In the genomic region with DNA sequence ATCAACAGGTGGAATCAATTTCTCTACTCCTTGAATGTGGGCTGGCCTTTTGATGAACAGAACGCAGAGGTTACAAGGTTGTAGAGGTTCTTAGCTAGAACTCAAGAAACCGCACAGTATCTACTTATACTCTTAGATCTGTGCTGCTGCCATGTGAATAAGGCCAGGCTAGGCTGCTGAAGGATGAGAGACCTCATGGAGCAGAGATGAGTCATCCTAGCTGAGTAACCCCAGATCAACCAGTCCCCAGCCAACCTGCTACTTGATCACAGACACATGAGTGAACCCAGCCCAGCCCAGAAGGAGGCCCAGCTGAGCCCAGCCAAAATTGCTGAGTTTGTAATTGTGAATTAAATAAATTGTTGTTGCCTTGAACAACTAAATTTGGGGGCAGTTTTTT, we compare ENCODE assay signal across 10 cellular contexts. TPM values are rescaled to one million over a fixed set of nuclear protein-coding genes. Genes with fewer than 3 reads are reported as not detected.
A peak's percentile ranks its signal among the peaks of the same experiment; 100 is the strongest.
DNase-seq lines count a peak whose midpoint lies in the region; ATAC-seq, FAIRE-seq and TF ChIP-seq lines count a peak whose summit lies in the region.
"Had no signal": no experiment of that assay in that cellular context is flagged by ENCODE, and none has a peak within 500 bp of the region (broad histone marks: within the 10 kb centered on the region; RNA-seq: fewer than 3 reads in every experiment).

No MANE protein-coding gene starts in this region.

- POLR2A ChIA-PET in activated CD4-positive, alpha-beta T cell treated with anti-CD3 and anti-CD28 coated beads, Interleukin-2, amount 10 ng/mL, durations not matched to agents 7 days and 5 days (lab: Charles Lee): no interaction called here
- POLR2A ChIA-PET in HepG2 (lab: Yijun Ruan, JAX): no interaction called here

- ATAC-seq in HG03175 (IDR thresholded peaks at IDR 0.05; ENCODE audit: unreplicated experiment) (peak; percentile 49), HepG2 (peak; percentile 33; the same call in 1 of the 3 replicates), left ventricle myocardium superior (no peak), HG03045 (IDR thresholded peaks at IDR 0.05; ENCODE audit: unreplicated experiment) (no peak), GM21447 (IDR thresholded peaks at IDR 0.05; ENCODE audit: unreplicated experiment) (no peak)
- ATAC-seq: Right ventricle myocardium inferior had no signal

- peaks cover 12% of the 10 kb centered on the region for H3K9me3 Mint-ChIP-seq in activated CD4-positive, alpha-beta T cell treated with anti-CD3 and anti-CD28 coated beads, Interleukin-2, amount 10 ng/mL, durations not matched to agents 7 days and 5 days
- H3K9me3 Mint-ChIP-seq: IgD-negative memory B cell had no signal

- TF ChIP-seq RAD21 in HepG2 (CRISPR knock-in tag; IDR thresholded peaks at IDR 0.05): no peak

- DNase-seq in GM12891 (ENCODE audit: insufficient read length, low spot score) (peak; percentile 29), HepG2 (ENCODE audit: low spot score) (no peak), left ventricle myocardium superior (no peak), suprapubic skin (ENCODE audit: low spot score in 2 of 2) (no peak)
- DNase-seq in activated CD4-positive, alpha-beta T cell treated with anti-CD3 and anti-CD28 coated beads, Interleukin-2, amount 10 ng/mL, durations not matched to agents 7 days and 5 days: peak; percentile 47

- no peak overlapping the region for H2AFZ ChIP-seq in HepG2 (ENCODE audit: low read length)

- no peak overlapping the region for H3K4me2 ChIP-seq in HepG2 (ENCODE audit: low read depth, low read length)

- peaks cover 23% of the 10 kb centered on the region for H3K4me1 ChIP-seq in HepG2 (ENCODE audit: insufficient read depth, low read length)
- no peaks in the 10 kb centered on the region for H3K4me1 ChIP-seq in suprapubic skin

- in situ Hi-C loops in HepG2 (cut with HindIII; ENCODE audit: extremely low pct_ligation_motif_present, low pct_unique_long_range_greater_than_20kb): no loop called here

- H3K9me3 ChIP-seq in HepG2 (ENCODE audit: low read length) (no peaks in the 10 kb centered on the region), suprapubic skin (no peaks in the 10 kb centered on the region)

- H3K27ac Mint-ChIP-seq in activated CD4-positive, alpha-beta T cell treated with anti-CD3 and anti-CD28 coated beads, Interleukin-2, amount 10 ng/mL, durations not matched to agents 7 days and 5 days: no peak overlapping the region
- H3K27ac Mint-ChIP-seq: IgD-negative memory B cell had no signal

- H3K79me2 ChIP-seq in HepG2 (ENCODE audit: insufficient read depth, low read length): no peaks in the 10 kb centered on the region

- TF ChIP-seq POLR2A in GM12891 (IDR thresholded peaks at IDR 0.05; ENCODE audit: low read depth, low read length) (no peak), HepG2 (IDR thresholded peaks at IDR 0.05; ENCODE audit: insufficient read depth in 1 of 2, low read depth in 2 of 2, low read length in 2 of 2) (no peak), suprapubic skin (IDR thresholded peaks at IDR 0.05) (no peak)

- BruUV-seq in HepG2 (replicated peaks; lab: Mats Ljungman, UMichigan): no TSS peak

- H3K36me3 ChIP-seq in HepG2 (replicated peaks in 1 of 2; ENCODE audit: control insufficient read depth in 1 of 2, insufficient read depth in 2 of 2, low read length in 2 of 2): no peaks in the 10 kb centered on the region
- H3K36me3 ChIP-seq in suprapubic skin: no peaks in the 10 kb centered on the region

- H3K4me3 ChIP-seq in HepG2 (replicated peaks in 1 of 3; ENCODE audit: insufficient read depth in 1 of 3, low read depth in 2 of 3, low read length in 3 of 3): no peak overlapping the region
- H3K4me3 ChIP-seq in suprapubic skin: no peak overlapping the region

- H3K27ac ChIP-seq in HepG2 (ENCODE audit: extremely low read length, insufficient read depth, low read length) (no peak overlapping the region), suprapubic skin (no peak overlapping the region)

- H3K27me3 ChIP-seq in HepG2 (ENCODE audit: control insufficient read depth in 1 of 2, insufficient read depth in 2 of 2, low read length in 2 of 2) (peaks cover 0 to 12% of the 10 kb centered on the region in 2 experiments; a peak in 2 of 5 replicates), suprapubic skin (no peaks in the 10 kb centered on the region)

- TF ChIP-seq CTCF in HepG2 (CRISPR knock-in tag; IDR thresholded peaks at IDR 0.05) (no peak), suprapubic skin (IDR thresholded peaks at IDR 0.05) (no peak)

- no peak overlapping the region for H3K4me3 Mint-ChIP-seq in activated CD4-positive, alpha-beta T cell treated with anti-CD3 and anti-CD28 coated beads, Interleukin-2, amount 10 ng/mL, durations not matched to agents 7 days and 5 days

- 86% methylated on average over 2 of the region's 2 CpGs for WGBS in HepG2 (ENCODE audit: low lambda C conversion rate)
- WGBS in suprapubic skin: 100% methylated on average over 2 of the region's 2 CpGs

- H3K9ac ChIP-seq in HepG2 (ENCODE audit: insufficient read depth, low read depth, low read length): no peak overlapping the region

- H3K4me1 Mint-ChIP-seq in activated CD4-positive, alpha-beta T cell treated with anti-CD3 and anti-CD28 coated beads, Interleukin-2, amount 10 ng/mL, durations not matched to agents 7 days and 5 days: peaks cover 49% of the 10 kb centered on the region

- peak; percentile 81 for FAIRE-seq in GM12891 (lab: Jason Lieb, UNC)
- FAIRE-seq in HepG2 (lab: Jason Lieb, UNC): no peak

- CTCF ChIA-PET in activated CD4-positive, alpha-beta T cell treated with anti-CD3 and anti-CD28 coated beads, Interleukin-2, amount 10 ng/mL, durations not matched to agents 7 days and 5 days (lab: Charles Lee): interaction anchor here (0.8 to 1.9 kb wide), 6 partner anchors 9 to 95 kb away, joined by 3 to 7 read pairs (median 4); no protein-coding TSS in a partner anchor
- CTCF ChIA-PET in HepG2 (lab: Yijun Ruan, JAX; ENCODE audit: low intra/inter-chr PET ratio, low total read pairs): no interaction called here

- no peak for TF ChIP-seq EP300 in HepG2 (IDR thresholded peaks at IDR 0.05; ENCODE audit: low read depth in 2 of 2, low read length in 2 of 2)
- no peak for TF ChIP-seq EP300 in HepG2 (CRISPR knock-in tag; IDR thresholded peaks at IDR 0.05; ENCODE audit: borderline replicate concordance)
- no peak for TF ChIP-seq EP300 in suprapubic skin (IDR thresholded peaks at IDR 0.05)

- H3K27me3 Mint-ChIP-seq in activated CD4-positive, alpha-beta T cell treated with anti-CD3 and anti-CD28 coated beads, Interleukin-2, amount 10 ng/mL, durations not matched to agents 7 days and 5 days: no peaks in the 10 kb centered on the region
- H3K27me3 Mint-ChIP-seq: IgD-negative memory B cell had no signal

- H4K20me1 ChIP-seq in HepG2 (ENCODE audit: insufficient read depth, low read length): no peaks in the 10 kb centered on the region

- H3K36me3 Mint-ChIP-seq in activated CD4-positive, alpha-beta T cell treated with anti-CD3 and anti-CD28 coated beads, Interleukin-2, amount 10 ng/mL, durations not matched to agents 7 days and 5 days (ENCODE audit: low read depth): peaks cover 6% of the 10 kb centered on the region
- H3K36me3 Mint-ChIP-seq: IgD-negative memory B cell had no signal

- intact Hi-C loops in HepG2 (cut with micrococcal nuclease; ENCODE audit: unreplicated experiment): no loop called here
- intact Hi-C loops in left ventricle myocardium superior (cut with micrococcal nuclease): no loop called here

TF ChIP-seq in GM12891, 5 proteins besides CTCF, POLR2A, EP300 and RAD21:
- no peak for TF ChIP-seq POLR2AphosphoS5 (IDR thresholded peaks at IDR 0.05; ENCODE audit: low read depth, low read length)
- no peak for TF ChIP-seq SPI1 (IDR thresholded peaks at IDR 0.05; ENCODE audit: low read depth, low read length)
- no peak for TF ChIP-seq PAX5 (IDR thresholded peaks at IDR 0.05; ENCODE audit: insufficient read depth, low read length, severe bottlenecking)
- TF ChIP-seq TAF1 (IDR thresholded peaks at IDR 0.05; ENCODE audit: low read depth, low read length): no peak
- no peak for TF ChIP-seq POU2F2 (IDR thresholded peaks at IDR 0.05; ENCODE audit: low read depth, low read length)

TF ChIP-seq in HepG2, 621 proteins besides CTCF, POLR2A, EP300 and RAD21 (continues in another document):
- TF ChIP-seq ZNF530 (CRISPR knock-in tag; IDR thresholded peaks at IDR 0.05; ENCODE audit: low read depth) (no peak), ZNF747 (CRISPR knock-in tag; IDR thresholded peaks at IDR 0.05; ENCODE audit: borderline replicate concordance) (no peak), MAFF (IDR thresholded peaks at IDR 0.05; ENCODE audit: low read depth, low read length) (peak; percentile 52), ZNF431 (CRISPR knock-in tag; IDR thresholded peaks at IDR 0.05; ENCODE audit: borderline replicate concordance, low read depth) (no peak)

RNA-seq across cellular contexts. Expression of a gene that starts 35.3 kb away (rescaled TPM):
- 2.4 TPM for polyA plus RNA-seq in GM12891 (2012; ENCODE audit: low read depth, missing spikeins)
- under 1 TPM; 0.42 to 0.67 TPM for total RNA-seq in activated CD4-positive, alpha-beta T cell treated with anti-CD3 and anti-CD28 coated beads, Interleukin-2, amount 10 ng/mL, durations not matched to agents 7 days and 5 days
- total RNA-seq in HepG2 (2016; rRNA removed; fragmentation: Illumina TruSeq; extraction: Trizol): 4.8 and 5.5 TPM in 2 replicates
- total RNA-seq in HepG2 (2016; cell fraction: cytosol; rRNA removed; fragmentation: Illumina TruSeq; extraction: Trizol; ENCODE audit: low read depth): 2.6 and 3.2 TPM in 2 replicates
- total RNA-seq in HepG2 (2016; cell fraction: insoluble cytoplasmic fraction; rRNA removed; fragmentation: Illumina TruSeq; extraction: Trizol): 4.7 and 5.1 TPM in 2 replicates
- 3.3 and 3.5 TPM in 2 replicates for total RNA-seq in HepG2 (2016; cell fraction: membrane; rRNA removed; fragmentation: Illumina TruSeq; extraction: Trizol)
- total RNA-seq in HepG2 (2016; cell fraction: nucleus; rRNA removed; fragmentation: Illumina TruSeq; extraction: Trizol): 4.6 TPM in 2 replicates
- 3.6 and 5.4 TPM in 2 replicates for polyA plus RNA-seq in HepG2 (2011; rRNA removed)
- 3.1 and 3.4 TPM in 2 replicates for polyA plus RNA-seq in HepG2 (2011; cell fraction: cytosol; rRNA removed)
- 6.8 and 8.6 TPM in 2 replicates for polyA plus RNA-seq in HepG2 (2011; cell fraction: nucleus; rRNA removed)
- 4.7 and 5.8 TPM in 2 replicates for polyA plus RNA-seq in HepG2 (2012)
- 0.58 and 0.79 TPM in 2 replicates for polyA plus RNA-seq in HepG2 (2016; cell fraction: cytosol; fragmentation: Illumina TruSeq; extraction: Trizol; ENCODE audit: low read depth)
- 4.8 and 6.3 TPM in 2 replicates for polyA plus RNA-seq in HepG2 (2016; cell fraction: insoluble cytoplasmic fraction; fragmentation: Illumina TruSeq; extraction: Trizol; ENCODE audit: low read depth)
- 1.2 and 1.6 TPM in 2 replicates for polyA plus RNA-seq in HepG2 (2016; cell fraction: membrane; fragmentation: Illumina TruSeq; extraction: Trizol; ENCODE audit: low read depth)
- polyA plus RNA-seq in HepG2 (2016; cell fraction: nucleus; fragmentation: Illumina TruSeq; extraction: Trizol; ENCODE audit: insufficient read depth, low read depth): 3.7 and 6.7 TPM in 2 replicates
- polyA minus RNA-seq in HepG2 (2011; rRNA and poly(A)+ RNA removed; ENCODE audit: low replicate concordance): 8.2 and 39.9 TPM in 2 replicates
- polyA minus RNA-seq in HepG2 (2011; cell fraction: cytosol; rRNA and poly(A)+ RNA removed): 7.6 and 8.4 TPM in 2 replicates
- 10.4 and 10.6 TPM in 2 replicates for polyA minus RNA-seq in HepG2 (2011; cell fraction: nucleus; rRNA and poly(A)+ RNA removed)
- total RNA-seq in left ventricle myocardium superior: 15.2 TPM
- 10 to 100 TPM; 15.9 to 49.6 (median 30.8) TPM for total RNA-seq in suprapubic skin

Comparison
In these comparisons a context has a peak if more than half of its experiments do, and no peak if none do; other contexts are left out.
1. DNase-seq: peak in GM12891 (single experiment) and activated CD4-positive, alpha-beta T cell treated with anti-CD3 and anti-CD28 coated beads, Interleukin-2, amount 10 ng/mL, durations not matched to agents 7 days and 5 days (single experiment); none in HepG2 (single experiment), left ventricle myocardium superior (single experiment) and suprapubic skin (0 of 2).
2. ATAC-seq: peak in HG03175 (single experiment) and HepG2 (single experiment); none in left ventricle myocardium superior (single experiment), HG03045 (single experiment) and GM21447 (single experiment).